ENCODE assay signal across 12 cellular contexts in the genomic region with DNA sequence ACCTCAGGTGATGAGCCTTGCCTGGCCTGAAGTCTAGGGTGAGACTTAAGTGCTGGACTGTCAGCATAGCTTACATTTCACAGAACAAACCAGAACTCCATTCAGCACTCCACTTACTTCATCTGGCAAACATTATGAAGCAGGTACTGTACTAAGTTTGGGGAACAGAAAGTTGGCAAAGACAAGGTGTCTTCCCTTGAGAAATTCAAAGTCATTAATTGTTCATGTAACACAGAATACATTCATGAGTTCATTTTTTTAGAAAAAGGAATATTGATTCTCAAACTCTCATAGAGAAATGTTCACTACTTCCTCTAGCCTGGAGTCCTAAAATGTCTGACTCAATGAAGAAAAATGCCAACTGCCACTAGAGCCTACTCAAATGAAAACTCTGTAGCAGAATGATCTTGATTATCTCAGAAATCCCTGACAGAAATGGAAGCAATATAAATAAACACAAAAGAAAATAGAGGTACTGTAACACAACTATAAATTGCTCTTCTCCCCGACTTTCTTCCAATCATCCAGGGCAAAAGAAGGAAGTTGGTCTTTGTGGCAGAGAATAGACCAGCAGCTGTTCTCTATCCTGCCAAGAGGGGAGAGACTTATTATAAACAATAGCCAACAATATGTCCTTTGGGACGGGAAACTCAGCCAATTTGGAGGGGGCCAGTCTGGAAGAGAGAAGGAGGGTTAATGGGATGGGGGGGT.
A peak's percentile ranks its signal among the peaks of the same experiment; 100 is the strongest.
DNase-seq lines count a peak whose midpoint lies in the region; ATAC-seq and TF ChIP-seq lines count a peak whose summit lies in the region.
"Had no signal": no experiment of that assay in that cellular context is flagged by ENCODE, and none has a peak within 500 bp of the region (broad histone marks: within the 10 kb centered on the region; RNA-seq: fewer than 3 reads in every experiment).

No MANE protein-coding gene starts in this region.

- intact Hi-C loops in natural killer cell (cut with micrococcal nuclease), result loop anchor here (10.0 kb wide), 1 partner anchor 192 kb away; no protein-coding TSS in a partner anchor
- intact Hi-C loops in dendritic cell treated with granulocyte-macrophage colony-stimulating factor and Interleukin-4, amounts not matched to agents 40 ng/mL and 50 ng/mL, for 4 days (cut with micrococcal nuclease), result loop anchor here (10.0 kb wide), 1 partner anchor 192 kb away; no protein-coding TSS in a partner anchor
- intact Hi-C loops in aorta (cut with DNase I), result loop anchor here (5.0 to 10.0 kb wide), 4 partner anchors 99 to 289 kb away; a partner anchor contains a TSS
- intact Hi-C loops in activated T-helper 1 cell treated with anti-CD3 and anti-CD28 coated beads, Interleukin-12 subunit alpha, Interleukin-12 subunit beta, Interleukin-2, Interleukin-4 antibody, amounts not matched to agents 30 ng/mL and 10 ng/mL and 1 ng/mL, durations not matched to agents 14 hours and 24 hours and 36 hours (cut with micrococcal nuclease), result loop anchor here (10.0 kb wide), 1 partner anchor 372 kb away; no protein-coding TSS in a partner anchor

- H3K36me3 Mint-ChIP-seq in natural killer cell treated with Interleukin-12 subunit alpha and Interleukin-12 subunit beta and Interleukin-15 and Interleukin-18, amount 100 ng/mL, for 72 hours, result peaks cover 6% of the 10 kb centered on the region
- no peaks in the 10 kb centered on the region for H3K36me3 Mint-ChIP-seq in natural killer cell
- H3K36me3 Mint-ChIP-seq in dendritic cell treated with granulocyte-macrophage colony-stimulating factor and Interleukin-4, amounts not matched to agents 40 ng/mL and 50 ng/mL, for 4 days (ENCODE audit: low read depth), result no peaks in the 10 kb centered on the region
- H3K36me3 Mint-ChIP-seq in activated T-helper 1 cell treated with anti-CD3 and anti-CD28 coated beads, Interleukin-12 subunit alpha, Interleukin-12 subunit beta, Interleukin-2, Interleukin-4 antibody, amounts not matched to agents 30 ng/mL and 10 ng/mL and 1 ng/mL, durations not matched to agents 14 hours and 24 hours and 36 hours (ENCODE audit: low read depth), result peaks cover 17% of the 10 kb centered on the region

- no peaks in the 10 kb centered on the region for H3K9me2 ChIP-seq in MM.1S (replicated peaks; ENCODE audit: insufficient read depth, low read length)

- no peaks in the 10 kb centered on the region for H4K20me1 ChIP-seq in MM.1S (ENCODE audit: insufficient read depth, low read length)

- in situ Hi-C loops in G401 (cut with HindIII; ENCODE audit: low sequenced_read_pairs), result no loop called here

- H3K4me1 ChIP-seq in MM.1S (ENCODE audit: low read length) (peaks cover 49% of the 10 kb centered on the region), aorta (ENCODE audit: control insufficient read depth in 1 of 2, insufficient read depth in 2 of 2, low read length in 2 of 2) (peaks cover 6 to 9% of the 10 kb centered on the region in 2 donors)

- TF ChIP-seq CTCF in natural killer cell (IDR thresholded peaks at IDR 0.05) (no peak), MM.1S (IDR thresholded peaks at IDR 0.05; ENCODE audit: low read length) (no peak)

- H3K27me3 Mint-ChIP-seq in natural killer cell treated with Interleukin-12 subunit alpha and Interleukin-12 subunit beta and Interleukin-15 and Interleukin-18, amount 100 ng/mL, for 72 hours, result no peaks in the 10 kb centered on the region
- no peaks in the 10 kb centered on the region for H3K27me3 Mint-ChIP-seq in natural killer cell (ENCODE audit: low read depth in 2 of 2)
- no peaks in the 10 kb centered on the region for H3K27me3 Mint-ChIP-seq in dendritic cell treated with granulocyte-macrophage colony-stimulating factor and Interleukin-4, amounts not matched to agents 40 ng/mL and 50 ng/mL, for 4 days
- H3K27me3 Mint-ChIP-seq in activated T-helper 1 cell treated with anti-CD3 and anti-CD28 coated beads, Interleukin-12 subunit alpha, Interleukin-12 subunit beta, Interleukin-2, Interleukin-4 antibody, amounts not matched to agents 30 ng/mL and 10 ng/mL and 1 ng/mL, durations not matched to agents 14 hours and 24 hours and 36 hours (ENCODE audit: insufficient read depth), result no peaks in the 10 kb centered on the region

- H3K9ac ChIP-seq in MM.1S (ENCODE audit: low read length), result no peak overlapping the region
- H3K9ac ChIP-seq: KMS-11 had no signal

- peaks cover 8% of the 10 kb centered on the region; the same call in 1 of the 2 replicates for H3F3A ChIP-seq in MM.1S (ENCODE audit: insufficient read depth, low read length)

- H3K9me3 ChIP-seq in MM.1S (replicated peaks; ENCODE audit: insufficient read depth, low read length) (no peaks in the 10 kb centered on the region), aorta (ENCODE audit: control insufficient read depth, low read length) (no peaks in the 10 kb centered on the region)
- H3K9me3 ChIP-seq: spleen had no signal

- no peaks in the 10 kb centered on the region for H3K9me3 Mint-ChIP-seq in natural killer cell treated with Interleukin-12 subunit alpha and Interleukin-12 subunit beta and Interleukin-15 and Interleukin-18, amount 100 ng/mL, for 72 hours
- H3K9me3 Mint-ChIP-seq in natural killer cell, result no peaks in the 10 kb centered on the region
- no peaks in the 10 kb centered on the region for H3K9me3 Mint-ChIP-seq in dendritic cell treated with granulocyte-macrophage colony-stimulating factor and Interleukin-4, amounts not matched to agents 40 ng/mL and 50 ng/mL, for 4 days
- H3K9me3 Mint-ChIP-seq in activated T-helper 1 cell treated with anti-CD3 and anti-CD28 coated beads, Interleukin-12 subunit alpha, Interleukin-12 subunit beta, Interleukin-2, Interleukin-4 antibody, amounts not matched to agents 30 ng/mL and 10 ng/mL and 1 ng/mL, durations not matched to agents 14 hours and 24 hours and 36 hours, result no peaks in the 10 kb centered on the region

- no peak overlapping the region for H2AFZ ChIP-seq in MM.1S (ENCODE audit: low read length)

- H3K4me3 ChIP-seq in MM.1S (ENCODE audit: low read length) (no peak overlapping the region), aorta (ENCODE audit: low read length in 2 of 2) (no peak overlapping the region)
- H3K4me3 ChIP-seq: spleen had no signal

- H3K79me2 ChIP-seq in MM.1S (ENCODE audit: low read length), result 0 out of 2 replicates have a peak, but pooled peaks cover 5% of the 10 kb centered on the region

- ATAC-seq in natural killer cell treated with Interleukin-12 subunit alpha and Interleukin-12 subunit beta and Interleukin-15 and Interleukin-18, amount 100 ng/mL, for 72 hours, result no peak
- ATAC-seq in natural killer cell (no peak), aorta (ENCODE audit: low FRiP score) (no peak)

- peaks cover 25 to 34% of the 10 kb centered on the region in 2 donors for H3K4me1 Mint-ChIP-seq in natural killer cell treated with Interleukin-12 subunit alpha and Interleukin-12 subunit beta and Interleukin-15 and Interleukin-18, amount 100 ng/mL, for 72 hours (ENCODE audit: low read depth in 2 of 2)
- peaks cover 5% of the 10 kb centered on the region in 2 donors for H3K4me1 Mint-ChIP-seq in natural killer cell
- H3K4me1 Mint-ChIP-seq in dendritic cell treated with granulocyte-macrophage colony-stimulating factor and Interleukin-4, amounts not matched to agents 40 ng/mL and 50 ng/mL, for 4 days (ENCODE audit: low read depth), result peaks cover 9% of the 10 kb centered on the region
- peaks cover 60% of the 10 kb centered on the region for H3K4me1 Mint-ChIP-seq in activated T-helper 1 cell treated with anti-CD3 and anti-CD28 coated beads, Interleukin-12 subunit alpha, Interleukin-12 subunit beta, Interleukin-2, Interleukin-4 antibody, amounts not matched to agents 30 ng/mL and 10 ng/mL and 1 ng/mL, durations not matched to agents 14 hours and 24 hours and 36 hours (ENCODE audit: low read depth)

- H3K27me3 ChIP-seq in MM.1S (replicated peaks; ENCODE audit: insufficient read depth, low read length) (no peaks in the 10 kb centered on the region), aorta (ENCODE audit: control insufficient read depth in 1 of 2, insufficient read depth in 2 of 2, low read length in 1 of 2) (no peaks in the 10 kb centered on the region)
- H3K27me3 ChIP-seq: spleen had no signal

- WGBS in aorta, 2 donors, result 7% methylated on average over 2 of the region's 2 CpGs

- DNase-seq in natural killer cell treated with Interleukin-12 subunit alpha and Interleukin-12 subunit beta and Interleukin-15 and Interleukin-18, amount 100 ng/mL, for 72 hours (ENCODE audit: low spot score), result no peak
- DNase-seq in natural killer cell (no peak), MM.1S (no peak), aorta (no peak), UCSD-AML1 (lab: John Stamatoyannopoulos, UW; ENCODE audit: unreplicated experiment) (no peak), G401 (ENCODE audit: low spot score) (no peak)
- DNase-seq in activated T-helper 1 cell treated with anti-CD3 and anti-CD28 coated beads, Interleukin-12 subunit alpha, Interleukin-12 subunit beta, Interleukin-2, Interleukin-4 antibody, amounts not matched to agents 30 ng/mL and 10 ng/mL and 1 ng/mL, durations not matched to agents 14 hours and 24 hours and 36 hours (ENCODE audit: low spot score), result no peak
- DNase-seq: anterior cingulate cortex, GOT3, spleen had no signal

- peak overlapping the region; percentile 7; the same call in 1 of the 2 replicates for H3K4me2 ChIP-seq in MM.1S (ENCODE audit: low read depth, low read length)
- H3K4me2 ChIP-seq: KMS-11 had no signal

- H3K4me3 Mint-ChIP-seq in natural killer cell treated with Interleukin-12 subunit alpha and Interleukin-12 subunit beta and Interleukin-15 and Interleukin-18, amount 100 ng/mL, for 72 hours, result no peak overlapping the region
- no peak overlapping the region for H3K4me3 Mint-ChIP-seq in natural killer cell
- H3K4me3 Mint-ChIP-seq in dendritic cell treated with granulocyte-macrophage colony-stimulating factor and Interleukin-4, amounts not matched to agents 40 ng/mL and 50 ng/mL, for 4 days, result no peak overlapping the region
- no peak overlapping the region for H3K4me3 Mint-ChIP-seq in activated T-helper 1 cell treated with anti-CD3 and anti-CD28 coated beads, Interleukin-12 subunit alpha, Interleukin-12 subunit beta, Interleukin-2, Interleukin-4 antibody, amounts not matched to agents 30 ng/mL and 10 ng/mL and 1 ng/mL, durations not matched to agents 14 hours and 24 hours and 36 hours

- no peaks in the 10 kb centered on the region for H3K36me3 ChIP-seq in MM.1S (replicated peaks; ENCODE audit: insufficient read depth, low read length)
- no peaks in the 10 kb centered on the region for H3K36me3 ChIP-seq in aorta (ENCODE audit: control insufficient read depth in 1 of 2, insufficient read depth in 2 of 2, low read length in 1 of 2)
- H3K36me3 ChIP-seq: spleen had no signal

- peak overlapping the region; percentile 40 to 73 for H3K27ac Mint-ChIP-seq in natural killer cell treated with Interleukin-12 subunit alpha and Interleukin-12 subunit beta and Interleukin-15 and Interleukin-18, amount 100 ng/mL, for 72 hours
- no peak overlapping the region for H3K27ac Mint-ChIP-seq in natural killer cell
- peak overlapping the region; percentile 35 for H3K27ac Mint-ChIP-seq in dendritic cell treated with granulocyte-macrophage colony-stimulating factor and Interleukin-4, amounts not matched to agents 40 ng/mL and 50 ng/mL, for 4 days
- no peak overlapping the region for H3K27ac Mint-ChIP-seq in activated T-helper 1 cell treated with anti-CD3 and anti-CD28 coated beads, Interleukin-12 subunit alpha, Interleukin-12 subunit beta, Interleukin-2, Interleukin-4 antibody, amounts not matched to agents 30 ng/mL and 10 ng/mL and 1 ng/mL, durations not matched to agents 14 hours and 24 hours and 36 hours

- H3K27ac ChIP-seq in MM.1S (ENCODE audit: low read length) (peak overlapping the region; percentile 57; the same call in 1 of the 2 replicates), aorta (ENCODE audit: low read depth in 1 of 2, low read length in 2 of 2) (peak overlapping the region; percentile 22 to 74)
- H3K27ac ChIP-seq: KMS-11 had no signal

Comparison
In these comparisons a context has a peak if more than half of its experiments do, and no peak if none do; other contexts are left out.
1. H3K27ac Mint-ChIP-seq: peak in natural killer cell treated with Interleukin-12 subunit alpha and Interleukin-12 subunit beta and Interleukin-15 and Interleukin-18, amount 100 ng/mL, for 72 hours (2 of 2) and dendritic cell treated with granulocyte-macrophage colony-stimulating factor and Interleukin-4, amounts not matched to agents 40 ng/mL and 50 ng/mL, for 4 days (single experiment); none in natural killer cell (0 of 2) and activated T-helper 1 cell treated with anti-CD3 and anti-CD28 coated beads, Interleukin-12 subunit alpha, Interleukin-12 subunit beta, Interleukin-2, Interleukin-4 antibody, amounts not matched to agents 30 ng/mL and 10 ng/mL and 1 ng/mL, durations not matched to agents 14 hours and 24 hours and 36 hours (single experiment).